ENCODE assay signal across 10 cellular contexts in genomic region chr9:71762900-71763653, GRCh38. TPM values are rescaled to one million over a fixed set of nuclear protein-coding genes. Genes with fewer than 3 reads are reported as not detected.
DNase-seq lines count a peak whose midpoint lies in the region; ATAC-seq and TF ChIP-seq lines count a peak whose summit lies in the region.
"Had no signal": no experiment of that assay in that cellular context is flagged by ENCODE, and none has a peak within 500 bp of the region (broad histone marks: within the 10 kb centered on the region; RNA-seq: fewer than 3 reads in every experiment).

No MANE protein-coding gene starts in this region.

- H3K27ac Mint-ChIP-seq in activated CD4-positive, alpha-beta T cell treated with anti-CD3 and anti-CD28 coated beads for 36 hours, result peak overlapping the region; percentile 78
- peak overlapping the region; percentile 83 for H3K27ac Mint-ChIP-seq in activated CD4-positive, alpha-beta memory T cell treated with anti-CD3 and anti-CD28 coated beads, Interleukin-2, amount 10 ng/mL, durations not matched to agents 7 days and 5 days
- no peak overlapping the region for H3K27ac Mint-ChIP-seq in endothelial cell (ENCODE audit: unreplicated experiment)

- ATAC-seq in activated CD4-positive, alpha-beta T cell treated with anti-CD3 and anti-CD28 coated beads for 36 hours, result no peak

- POLR2A ChIA-PET in activated CD4-positive, alpha-beta T cell treated with anti-CD3 and anti-CD28 coated beads for 36 hours (lab: Charles Lee), result no interaction called here
- POLR2A ChIA-PET in activated CD4-positive, alpha-beta memory T cell treated with anti-CD3 and anti-CD28 coated beads, Interleukin-2, amount 10 ng/mL, durations not matched to agents 7 days and 5 days (lab: Charles Lee), result no interaction called here

- H3K4me3 ChIP-seq in foreskin fibroblast (ENCODE audit: low read depth in 1 of 2, low read length in 2 of 2) (peak overlapping the region; percentile 9 to 17), skeletal muscle satellite cell (ENCODE audit: low read length) (peak overlapping the region; percentile 16)
- H3K4me3 ChIP-seq: prostate gland had no signal

- peaks cover 58% of the 10 kb centered on the region for H3K4me1 ChIP-seq in skeletal muscle satellite cell (ENCODE audit: control insufficient read depth, insufficient read depth, low read length)

- H3K4me3 Mint-ChIP-seq in activated CD4-positive, alpha-beta T cell treated with anti-CD3 and anti-CD28 coated beads for 36 hours, result peak overlapping the region; percentile 17
- no peak overlapping the region for H3K4me3 Mint-ChIP-seq in activated CD4-positive, alpha-beta memory T cell treated with anti-CD3 and anti-CD28 coated beads, Interleukin-2, amount 10 ng/mL, durations not matched to agents 7 days and 5 days
- H3K4me3 Mint-ChIP-seq in endothelial cell (ENCODE audit: unreplicated experiment), result no peak overlapping the region

- peak overlapping the region; percentile 57 for H3K4me2 ChIP-seq in skeletal muscle satellite cell (ENCODE audit: low read length)
- H3K4me2 ChIP-seq: KMS-11 had no signal

- H3K27me3 Mint-ChIP-seq in activated CD4-positive, alpha-beta T cell treated with anti-CD3 and anti-CD28 coated beads for 36 hours, result no peaks in the 10 kb centered on the region
- no peaks in the 10 kb centered on the region for H3K27me3 Mint-ChIP-seq in activated CD4-positive, alpha-beta memory T cell treated with anti-CD3 and anti-CD28 coated beads, Interleukin-2, amount 10 ng/mL, durations not matched to agents 7 days and 5 days
- H3K27me3 Mint-ChIP-seq in endothelial cell (ENCODE audit: unreplicated experiment), result peaks cover 3% of the 10 kb centered on the region

- H3K27me3 ChIP-seq in skeletal muscle satellite cell (ENCODE audit: control insufficient read depth, insufficient read depth, low read length), result no peaks in the 10 kb centered on the region

- no peaks in the 10 kb centered on the region for H3K9me3 Mint-ChIP-seq in activated CD4-positive, alpha-beta T cell treated with anti-CD3 and anti-CD28 coated beads for 36 hours (ENCODE audit: low read depth)
- no peaks in the 10 kb centered on the region for H3K9me3 Mint-ChIP-seq in activated CD4-positive, alpha-beta memory T cell treated with anti-CD3 and anti-CD28 coated beads, Interleukin-2, amount 10 ng/mL, durations not matched to agents 7 days and 5 days
- H3K9me3 Mint-ChIP-seq in endothelial cell (ENCODE audit: unreplicated experiment), result no peaks in the 10 kb centered on the region

- H3K9me3 ChIP-seq in skeletal muscle satellite cell (replicated peaks; ENCODE audit: low read length), result no peaks in the 10 kb centered on the region
- H3K9me3 ChIP-seq: prostate gland had no signal

- no peak for TF ChIP-seq CTCF in foreskin fibroblast (IDR thresholded peaks at IDR 0.05; ENCODE audit: low read depth, low read length)
- no peak for TF ChIP-seq CTCF in endothelial cell (IDR thresholded peaks at IDR 0.05; ENCODE audit: unreplicated experiment)

- peaks cover 81% of the 10 kb centered on the region for H3K4me1 Mint-ChIP-seq in activated CD4-positive, alpha-beta T cell treated with anti-CD3 and anti-CD28 coated beads for 36 hours
- peaks cover 70% of the 10 kb centered on the region for H3K4me1 Mint-ChIP-seq in activated CD4-positive, alpha-beta memory T cell treated with anti-CD3 and anti-CD28 coated beads, Interleukin-2, amount 10 ng/mL, durations not matched to agents 7 days and 5 days
- peaks cover 50% of the 10 kb centered on the region for H3K4me1 Mint-ChIP-seq in endothelial cell (ENCODE audit: unreplicated experiment)

- CTCF ChIA-PET in activated CD4-positive, alpha-beta T cell treated with anti-CD3 and anti-CD28 coated beads for 36 hours (lab: Charles Lee), result interaction anchor here (0.5 kb wide), 1 partner anchor 141 kb away, joined by 3 read pairs; no protein-coding TSS in a partner anchor
- CTCF ChIA-PET in activated CD4-positive, alpha-beta memory T cell treated with anti-CD3 and anti-CD28 coated beads, Interleukin-2, amount 10 ng/mL, durations not matched to agents 7 days and 5 days (lab: Charles Lee), result interaction anchor here (0.7 to 1.1 kb wide), 4 partner anchors 21 to 139 kb away, joined by 3 to 5 read pairs (median 3); no protein-coding TSS in a partner anchor

- DNase-seq in activated CD4-positive, alpha-beta T cell treated with anti-CD3 and anti-CD28 coated beads for 36 hours, result no peak
- DNase-seq in activated CD4-positive, alpha-beta T cell treated with anti-CD3 and anti-CD28 coated beads for 4 hours, result no peak
- DNase-seq in activated CD4-positive, alpha-beta memory T cell treated with anti-CD3 and anti-CD28 coated beads, Interleukin-2, amount 10 ng/mL, durations not matched to agents 7 days and 5 days, result no peak
- peak; percentile 40 to 72 for DNase-seq in foreskin fibroblast
- DNase-seq in amygdala (lab: John Stamatoyannopoulos, UW), result no peak
- no peak for DNase-seq in COR-L47 (lab: John Stamatoyannopoulos, UW)
- DNase-seq in endothelial cell (ENCODE audit: low spot score), result no peak

- intact Hi-C loops in activated CD4-positive, alpha-beta T cell treated with anti-CD3 and anti-CD28 coated beads for 36 hours (cut with DNase I, micrococcal nuclease), result loop anchor here (5.0 to 10.0 kb wide), 3 partner anchors 51 to 1392 kb away; partner anchors contain the start of genes ANXA1 (in 1 of the 2) and TMC1 (in 1 of the 2)

- H3K36me3 ChIP-seq in skeletal muscle satellite cell (ENCODE audit: insufficient read depth, low read length), result no peaks in the 10 kb centered on the region
- H3K36me3 ChIP-seq: prostate gland had no signal

- H3K9ac ChIP-seq in skeletal muscle satellite cell (ENCODE audit: low read depth, low read length), result peak overlapping the region; percentile 57
- H3K9ac ChIP-seq: KMS-11 had no signal

- peaks cover 32% of the 10 kb centered on the region for H3K36me3 Mint-ChIP-seq in activated CD4-positive, alpha-beta T cell treated with anti-CD3 and anti-CD28 coated beads for 36 hours (ENCODE audit: low read depth)
- H3K36me3 Mint-ChIP-seq in activated CD4-positive, alpha-beta memory T cell treated with anti-CD3 and anti-CD28 coated beads, Interleukin-2, amount 10 ng/mL, durations not matched to agents 7 days and 5 days (ENCODE audit: low read depth), result peaks cover 68% of the 10 kb centered on the region
- H3K36me3 Mint-ChIP-seq in endothelial cell (ENCODE audit: low read depth, unreplicated experiment), result peaks cover 4% of the 10 kb centered on the region

RNA-seq across cellular contexts. Expression of gene CEMIP2, which starts 5.2 kb away (rescaled TPM):
- total RNA-seq in activated CD4-positive, alpha-beta T cell treated with anti-CD3 and anti-CD28 coated beads for 36 hours, result 10 to 100 TPM; 34.1 to 41.0 TPM
- total RNA-seq in activated CD4-positive, alpha-beta memory T cell treated with anti-CD3 and anti-CD28 coated beads, Interleukin-2, amount 10 ng/mL, durations not matched to agents 7 days and 5 days, result 100 to 1,000 TPM; 137 to 140 TPM
- total RNA-seq in skeletal muscle satellite cell (2012; rRNA removed), result 20.8 and 43.9 TPM in 2 replicates
- total RNA-seq in endothelial cell (ENCODE audit: unreplicated experiment), result 112 TPM

Comparison
In these comparisons a context has a peak if more than half of its experiments do, and no peak if none do; other contexts are left out.
1. DNase-seq: peak in foreskin fibroblast (2 of 2); none in activated CD4-positive, alpha-beta T cell treated with anti-CD3 and anti-CD28 coated beads for 36 hours (single experiment), activated CD4-positive, alpha-beta T cell treated with anti-CD3 and anti-CD28 coated beads for 4 hours (0 of 2), activated CD4-positive, alpha-beta memory T cell treated with anti-CD3 and anti-CD28 coated beads, Interleukin-2, amount 10 ng/mL, durations not matched to agents 7 days and 5 days (single experiment), amygdala (0 of 56), COR-L47 (single experiment) and endothelial cell (single experiment).